ENCODE assay signal across 15 cellular contexts in the genomic region with DNA sequence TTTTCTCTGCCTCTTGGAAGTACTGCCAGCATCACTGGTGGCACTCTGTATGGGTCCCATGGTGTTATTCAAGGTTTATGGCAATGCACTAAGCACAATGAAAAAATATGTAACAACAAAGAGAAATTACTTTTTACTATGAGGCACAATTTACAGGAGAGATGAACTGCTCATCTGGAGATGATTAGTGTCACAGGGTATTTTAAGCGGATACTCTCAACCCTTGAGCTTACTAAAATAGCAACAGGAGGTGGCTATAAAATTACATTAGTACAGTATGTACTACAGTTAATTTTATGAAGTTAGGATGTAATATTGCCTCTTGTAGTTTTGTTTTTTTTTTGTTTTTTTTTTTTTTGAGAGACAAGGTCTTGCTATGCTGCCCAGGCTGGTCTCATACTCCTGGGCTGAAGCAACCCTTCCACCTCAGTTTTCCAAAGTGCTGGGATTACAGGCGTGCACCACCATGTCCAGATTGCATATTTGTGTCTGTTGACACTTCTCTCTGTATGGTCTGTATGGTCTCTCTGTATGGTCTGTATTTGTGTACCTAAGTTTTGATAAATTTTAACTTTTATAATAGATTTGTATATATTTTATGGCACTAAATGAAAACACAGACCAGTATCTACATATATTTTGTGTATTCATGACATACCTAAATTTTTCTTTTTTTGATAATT.
"Had no signal": no experiment of that assay in that cellular context is flagged by ENCODE, and none has a peak within 500 bp of the region (broad histone marks: within the 10 kb centered on the region; RNA-seq: fewer than 3 reads in every experiment).

No MANE protein-coding gene starts in this region.

- H3K27me3 Mint-ChIP-seq: activated CD8-positive, alpha-beta T cell treated with anti-CD3 and anti-CD28 coated beads for 36 hours; activated naive CD8-positive, alpha-beta T cell treated with anti-CD3 and anti-CD28 coated beads, Interleukin-2, amount 10 ng/mL, durations not matched to agents 7 days and 5 days; stimulated activated memory B cell treated with anti-CD40 and anti-IgM and Interleukin-4, amounts not matched to agents 10 μg/mL and 1 μg/mL and 100 μg/mL, for 72 hours had no signal

- H3K4me3 Mint-ChIP-seq: activated CD8-positive, alpha-beta T cell treated with anti-CD3 and anti-CD28 coated beads for 36 hours; activated naive CD8-positive, alpha-beta T cell treated with anti-CD3 and anti-CD28 coated beads, Interleukin-2, amount 10 ng/mL, durations not matched to agents 7 days and 5 days; activated T-cell treated with anti-CD3 and anti-CD28 coated beads, Interleukin-2, amount 50 U/mL, for 72 hours; immature natural killer cell; nephron; stimulated activated memory B cell treated with anti-CD40 and anti-IgM and Interleukin-4, amounts not matched to agents 10 μg/mL and 1 μg/mL and 100 μg/mL, for 72 hours had no signal

- ATAC-seq: activated CD8-positive, alpha-beta T cell treated with anti-CD3 and anti-CD28 coated beads for 36 hours; activated T-cell treated with anti-CD3 and anti-CD28 coated beads, Interleukin-2, amount 50 U/mL, for 72 hours; esophagus mucosa; mucosa of descending colon; stimulated activated memory B cell treated with anti-CD40 and anti-IgM and Interleukin-4, amounts not matched to agents 10 μg/mL and 1 μg/mL and 100 μg/mL, for 72 hours had no signal

- H3K9me3 Mint-ChIP-seq: activated CD8-positive, alpha-beta T cell treated with anti-CD3 and anti-CD28 coated beads for 36 hours; activated naive CD8-positive, alpha-beta T cell treated with anti-CD3 and anti-CD28 coated beads, Interleukin-2, amount 10 ng/mL, durations not matched to agents 7 days and 5 days; activated T-cell treated with anti-CD3 and anti-CD28 coated beads, Interleukin-2, amount 50 U/mL, for 72 hours; immature natural killer cell; nephron; stimulated activated memory B cell treated with anti-CD40 and anti-IgM and Interleukin-4, amounts not matched to agents 10 μg/mL and 1 μg/mL and 100 μg/mL, for 72 hours had no signal

- DNase-seq: activated CD4-positive, alpha-beta T cell treated with anti-CD3 and anti-CD28 coated beads for 4 hours; activated CD8-positive, alpha-beta memory T cell treated with anti-CD3 and anti-CD28 coated beads, Interleukin-2, amount 50 U/mL, for 4 hours; activated CD8-positive, alpha-beta T cell treated with anti-CD3 and anti-CD28 coated beads for 36 hours; activated naive CD8-positive, alpha-beta T cell treated with anti-CD3 and anti-CD28 coated beads, Interleukin-2, amount 10 ng/mL, durations not matched to agents 7 days and 5 days; activated T-cell treated with anti-CD3 and anti-CD28 coated beads, Interleukin-2, amount 50 U/mL, for 72 hours; immature natural killer cell; mucosa of descending colon; retina; spleen; stimulated activated CD4-positive, alpha-beta T cell treated with anti-CD3 and anti-CD28 coated beads, Interleukin-1b, Interleukin-23, amount 100 ng/mL, for 48 hours; transverse colon had no signal

- H3K27ac Mint-ChIP-seq: activated CD8-positive, alpha-beta T cell treated with anti-CD3 and anti-CD28 coated beads for 36 hours; activated naive CD8-positive, alpha-beta T cell treated with anti-CD3 and anti-CD28 coated beads, Interleukin-2, amount 10 ng/mL, durations not matched to agents 7 days and 5 days; activated T-cell treated with anti-CD3 and anti-CD28 coated beads, Interleukin-2, amount 50 U/mL, for 72 hours; immature natural killer cell; nephron; stimulated activated memory B cell treated with anti-CD40 and anti-IgM and Interleukin-4, amounts not matched to agents 10 μg/mL and 1 μg/mL and 100 μg/mL, for 72 hours had no signal

- H3K4me3 ChIP-seq: ascending aorta, mucosa of descending colon, spleen, transverse colon had no signal
